32 cellular contexts compared by ENCODE assay signal in the genomic region with DNA sequence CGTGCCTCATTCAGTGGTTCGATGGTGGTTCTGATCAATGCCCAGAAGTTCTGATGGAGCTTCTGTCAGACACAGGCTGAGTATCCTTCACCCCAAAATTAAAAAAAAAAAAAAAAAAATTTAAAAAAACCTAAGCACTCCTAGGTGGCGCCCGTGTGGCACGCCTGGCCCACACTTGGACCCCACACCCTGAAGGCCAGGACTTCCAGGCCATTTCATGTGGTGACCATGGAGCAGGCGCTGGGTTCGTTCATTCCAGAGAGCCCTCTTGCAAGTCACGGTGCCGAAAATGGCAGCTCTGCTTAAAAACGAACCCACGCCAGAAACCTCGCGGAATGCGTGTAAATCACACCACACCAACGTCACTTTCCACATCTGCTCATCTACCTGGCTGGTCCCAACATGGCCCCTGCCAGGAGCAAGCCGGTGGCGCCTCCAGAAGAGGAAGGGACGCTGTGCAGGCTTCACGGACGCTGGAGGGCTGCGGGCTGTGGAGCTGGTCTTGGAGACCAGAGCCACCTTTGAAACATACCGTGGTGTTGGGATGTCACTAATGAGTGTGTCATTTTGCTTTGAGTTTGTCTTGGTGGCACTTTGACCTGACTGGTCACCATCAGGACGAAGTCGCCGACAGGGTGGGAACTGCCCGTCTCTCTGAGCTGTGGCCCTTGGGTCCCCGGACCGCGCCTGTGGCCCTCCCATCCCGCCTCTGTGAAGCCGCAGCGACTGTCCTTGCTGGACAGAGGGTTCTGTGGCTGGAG.
"Had no signal": no experiment of that assay in that cellular context is flagged by ENCODE, and none has a peak within 500 bp of the region (broad histone marks: within the 10 kb centered on the region; RNA-seq: fewer than 3 reads in every experiment).

No MANE protein-coding gene starts in this region.

- ATAC-seq: activated CD8-positive, alpha-beta T cell treated with anti-CD3 and anti-CD28 coated beads for 36 hours; activated naive CD4-positive, alpha-beta T cell treated with anti-CD3 and anti-CD28 coated beads, Interleukin-2, amount 50 U/mL, for 72 hours had no signal

- FAIRE-seq: bronchial epithelial cell, RCC 7860 had no signal

- DNase-seq: activated CD4-positive, alpha-beta T cell treated with anti-CD3 and anti-CD28 coated beads, Interleukin-2, amount 10 ng/mL, durations not matched to agents 24 days and 14 days; activated CD4-positive, alpha-beta T cell treated with anti-CD3 and anti-CD28 coated beads, Interleukin-2, amount 50 U/mL, for 4 hours; activated CD4-positive, CD25-positive, alpha-beta regulatory T cell; activated CD8-positive, alpha-beta T cell treated with anti-CD3 and anti-CD28 coated beads for 36 hours; activated gamma-delta T cell; activated naive CD4-positive, alpha-beta T cell treated with anti-CD3 and anti-CD28 coated beads for 36 hours; activated T-cell treated with anti-CD3 and anti-CD28 coated beads, Interleukin-2, amount 50 U/mL, for 24 hours; adrenal gland; anterior cingulate cortex; caudate nucleus; Kasumi-1; MG63; NCI-H1048; NCI-H1105 treated with DMSO at 0.1 percent for 48 hours; NCI-H1436 treated with DMSO at 0.1 percent for 48 hours; NCI-H1694 treated with DMSO at 0.1 percent for 48 hours; NCI-H2029; NCI-H2107; NCI-H2171; NCI-H510A; NCI-H526; NCI-H748 treated with DMSO at 0.1 percent for 48 hours; NK-92 treated with Interleukin-12 subunit alpha and Interleukin-12 subunit beta, amount 100 ng/mL, for 24 hours; PC-9; SHP77; SJCRH30; T1000; WERI-Rb-1 had no signal

- H3K27me3 ChIP-seq: adrenal gland, MG63, SJCRH30 had no signal

- H3K36me3 ChIP-seq: SJCRH30 had no signal

- H3K27ac ChIP-seq: PC-9, SJCRH30, SK-N-MC, WERI-Rb-1 had no signal

- H3K9me3 ChIP-seq: adrenal gland, MG63, SJCRH30 had no signal

- H2AFZ ChIP-seq: PC-9 had no signal

- H3K4me2 ChIP-seq: PC-9 had no signal

- H3K4me1 ChIP-seq: SJCRH30 had no signal

- H3K4me3 ChIP-seq: adrenal gland, MG63, PC-9, SJCRH30, SK-N-MC had no signal
